ENCODE assay signal across 1 cellular context in genomic region chr12:111766608-111767361, GRCh38.
A peak's percentile ranks its signal among the peaks of the same experiment; 100 is the strongest.
TF ChIP-seq lines count a peak whose summit lies in the region.

ALDH2 (plus strand) TSS chr12:111766933; CDS start chr12:111766983, 50 bp downstream.

TF ChIP-seq in K562, 482 proteins besides CTCF, POLR2A, EP300 and RAD21 (continued from another document):
- no peak for TF ChIP-seq TRIM25 (IDR thresholded peaks at IDR 0.05; ENCODE audit: borderline replicate concordance)
- no peak for TF ChIP-seq E2F4 (CRISPR knock-in tag; IDR thresholded peaks at IDR 0.05; ENCODE audit: low read depth)
- 0 out of 2 replicates have a peak, but pooled peaks have one; percentile 45 for TF ChIP-seq ZBTB17 (CRISPR knock-in tag; IDR thresholded peaks at IDR 0.05)
- TF ChIP-seq ZNF175 (CRISPR knock-in tag; IDR thresholded peaks at IDR 0.05; ENCODE audit: low read depth) = no peak
- TF ChIP-seq CEBPG (CRISPR knock-in tag; IDR thresholded peaks at IDR 0.05) = peak; percentile 93
- peak; percentile 68 to 82 for TF ChIP-seq CEBPG (tag; conservative IDR thresholded peaks at IDR 0.05 in 1 of 2, IDR thresholded peaks at IDR 0.05 in 1 of 2)
- TF ChIP-seq HMBOX1 (IDR thresholded peaks at IDR 0.05) = no peak
- no peak for TF ChIP-seq ZNF583 (CRISPR knock-in tag; IDR thresholded peaks at IDR 0.05)
- no peak for TF ChIP-seq JUN (IDR thresholded peaks at IDR 0.05; ENCODE audit: borderline replicate concordance, low read depth, low read length)
- TF ChIP-seq JUN (CRISPR knock-in tag; IDR thresholded peaks at IDR 0.05; ENCODE audit: borderline replicate concordance) = peak; percentile 3; the same call in 1 of the 2 replicates
- TF ChIP-seq KAT7 (CRISPR knock-in tag; IDR thresholded peaks at IDR 0.05; ENCODE audit: borderline replicate concordance) = peak; percentile 80; the same call in 1 of the 2 replicates
- no peak for TF ChIP-seq ZFP91 (CRISPR knock-in tag; IDR thresholded peaks at IDR 0.05)
- TF ChIP-seq ZNF668 (CRISPR knock-in tag; IDR thresholded peaks at IDR 0.05) = no peak
- no peak for TF ChIP-seq FOXP4 (CRISPR knock-in tag; IDR thresholded peaks at IDR 0.05; ENCODE audit: borderline replicate concordance)
- no peak for TF ChIP-seq ZFP30 (CRISPR knock-in tag; IDR thresholded peaks at IDR 0.05; ENCODE audit: borderline replicate concordance)
- TF ChIP-seq NFYB (IDR thresholded peaks at IDR 0.05; ENCODE audit: extremely low read depth, insufficient read length) = peak; percentile 53
- TF ChIP-seq FOXA1 (IDR thresholded peaks at IDR 0.05; ENCODE audit: borderline replicate concordance) = no peak
- TF ChIP-seq ZFP1 (CRISPR knock-in tag; IDR thresholded peaks at IDR 0.05) = no peak
- TF ChIP-seq ZZZ3 (IDR thresholded peaks at IDR 0.05) = no peak
- no peak for TF ChIP-seq BCOR (IDR thresholded peaks at IDR 0.05)
- TF ChIP-seq FOXO4 (CRISPR knock-in tag; IDR thresholded peaks at IDR 0.05) = no peak
